29 cellular contexts compared by ENCODE assay signal in genomic region chr1:152537496-152537895, GRCh38. TPM values are rescaled to one million over a fixed set of nuclear protein-coding genes. Genes with fewer than 3 reads are reported as not detected.
"Had no signal": no experiment of that assay in that cellular context is flagged by ENCODE, and none has a peak within 500 bp of the region (broad histone marks: within the 10 kb centered on the region; RNA-seq: fewer than 3 reads in every experiment).

No MANE protein-coding gene starts in this region.

- H3K27me3 ChIP-seq: ascending aorta, SJCRH30 had no signal

- DNase-seq: activated CD4-positive, alpha-beta T cell treated with anti-CD3 and anti-CD28 coated beads for 36 hours; activated CD4-positive, alpha-beta T cell treated with anti-CD3 and anti-CD28 coated beads, Interleukin-2, amount 10 ng/mL, durations not matched to agents 7 days and 5 days; activated CD4-positive, alpha-beta T cell treated with anti-CD3 and anti-CD28 coated beads, Interleukin-2, amount 50 U/mL, for 48 hours; activated CD8-positive, alpha-beta T cell treated with anti-CD3 and anti-CD28 coated beads, Interleukin-2, amount 10 ng/mL, durations not matched to agents 7 days and 5 days; activated gamma-delta T cell; activated naive CD4-positive, alpha-beta T cell treated with Interleukin-2 at 50 U/mL for 16 hours; activated naive CD8-positive, alpha-beta T cell treated with anti-CD3 and anti-CD28 coated beads, Interleukin-2, amount 10 ng/mL, durations not matched to agents 7 days and 5 days; activated T-cell treated with anti-CD3 and anti-CD28 coated beads, Interleukin-2, amount 50 U/mL, for 24 hours; amygdala; Kasumi-1; KG1; MG63; NCI-H1048; NCI-H1105 treated with DMSO at 0.1 percent for 48 hours; NCI-H1436; NCI-H1694; NCI-H1930; NCI-H2081 treated with DMSO at 0.1 percent for 48 hours; NCI-H345; NCI-H524 treated with DMSO at 0.1 percent for 48 hours; SHP77; SJCRH30 had no signal

- H3K27ac ChIP-seq: ascending aorta, SJCRH30, SK-N-MC had no signal

- H3K4me1 ChIP-seq: ascending aorta, SJCRH30 had no signal

- H3K4me3 ChIP-seq: ascending aorta, MG63, SJCRH30, SK-N-MC had no signal

- H3K9me3 ChIP-seq: ascending aorta, MG63, SJCRH30 had no signal

- H3K36me3 ChIP-seq: ascending aorta, MG63, SJCRH30 had no signal

RNA-seq across cellular contexts. Expression of gene CRCT1, which starts 23.2 kb away (rescaled TPM):
- total RNA-seq: activated CD4-positive, alpha-beta T cell treated with anti-CD3 and anti-CD28 coated beads for 36 hours; activated CD4-positive, alpha-beta T cell treated with anti-CD3 and anti-CD28 coated beads, Interleukin-2, amount 10 ng/mL, durations not matched to agents 7 days and 5 days; activated CD8-positive, alpha-beta T cell treated with anti-CD3 and anti-CD28 coated beads, Interleukin-2, amount 10 ng/mL, durations not matched to agents 7 days and 5 days; activated naive CD8-positive, alpha-beta T cell treated with anti-CD3 and anti-CD28 coated beads, Interleukin-2, amount 10 ng/mL, durations not matched to agents 7 days and 5 days; activated T-helper 2 cell treated with anti-CD3 and anti-CD28 coated beads, Interferon-gamma antibody, Interleukin-2, Interleukin-4, amounts not matched to agents 10 μg/mL and 5 μg/mL and 100 μg/mL, durations not matched to agents 14 hours and 24 hours and 36 hours; ascending aorta; NCI-H460; RPMI7951; SJCRH30; T-helper 1 cell treated with Interleukin-12 subunit alpha and Interleukin-12 subunit beta and Interleukin-4 antibody, amounts not matched to agents 30 ng/mL and 1 ng/mL, for 36 hours; WTC11 had no signal

RNA-seq across cellular contexts. Expression of gene LCE5A, which starts 26.9 kb away (rescaled TPM):
- total RNA-seq: activated CD4-positive, alpha-beta T cell treated with anti-CD3 and anti-CD28 coated beads for 36 hours; activated CD4-positive, alpha-beta T cell treated with anti-CD3 and anti-CD28 coated beads, Interleukin-2, amount 10 ng/mL, durations not matched to agents 7 days and 5 days; activated CD8-positive, alpha-beta T cell treated with anti-CD3 and anti-CD28 coated beads, Interleukin-2, amount 10 ng/mL, durations not matched to agents 7 days and 5 days; activated naive CD8-positive, alpha-beta T cell treated with anti-CD3 and anti-CD28 coated beads, Interleukin-2, amount 10 ng/mL, durations not matched to agents 7 days and 5 days; activated T-helper 2 cell treated with anti-CD3 and anti-CD28 coated beads, Interferon-gamma antibody, Interleukin-2, Interleukin-4, amounts not matched to agents 10 μg/mL and 5 μg/mL and 100 μg/mL, durations not matched to agents 14 hours and 24 hours and 36 hours; ascending aorta; NCI-H460; RPMI7951; SJCRH30; T-helper 1 cell treated with Interleukin-12 subunit alpha and Interleukin-12 subunit beta and Interleukin-4 antibody, amounts not matched to agents 30 ng/mL and 1 ng/mL, for 36 hours; WTC11 had no signal

RNA-seq across cellular contexts. Expression of gene LCE3E, which starts 29.1 kb away (rescaled TPM):
- total RNA-seq: activated CD4-positive, alpha-beta T cell treated with anti-CD3 and anti-CD28 coated beads for 36 hours; activated CD4-positive, alpha-beta T cell treated with anti-CD3 and anti-CD28 coated beads, Interleukin-2, amount 10 ng/mL, durations not matched to agents 7 days and 5 days; activated CD8-positive, alpha-beta T cell treated with anti-CD3 and anti-CD28 coated beads, Interleukin-2, amount 10 ng/mL, durations not matched to agents 7 days and 5 days; activated naive CD8-positive, alpha-beta T cell treated with anti-CD3 and anti-CD28 coated beads, Interleukin-2, amount 10 ng/mL, durations not matched to agents 7 days and 5 days; activated T-helper 2 cell treated with anti-CD3 and anti-CD28 coated beads, Interferon-gamma antibody, Interleukin-2, Interleukin-4, amounts not matched to agents 10 μg/mL and 5 μg/mL and 100 μg/mL, durations not matched to agents 14 hours and 24 hours and 36 hours; ascending aorta; NCI-H460; RPMI7951; SJCRH30; T-helper 1 cell treated with Interleukin-12 subunit alpha and Interleukin-12 subunit beta and Interleukin-4 antibody, amounts not matched to agents 30 ng/mL and 1 ng/mL, for 36 hours; WTC11 had no signal

RNA-seq across cellular contexts. Expression of gene LCE3D, which starts 42.8 kb away (rescaled TPM):
- total RNA-seq: activated CD4-positive, alpha-beta T cell treated with anti-CD3 and anti-CD28 coated beads for 36 hours; activated CD4-positive, alpha-beta T cell treated with anti-CD3 and anti-CD28 coated beads, Interleukin-2, amount 10 ng/mL, durations not matched to agents 7 days and 5 days; activated CD8-positive, alpha-beta T cell treated with anti-CD3 and anti-CD28 coated beads, Interleukin-2, amount 10 ng/mL, durations not matched to agents 7 days and 5 days; activated naive CD8-positive, alpha-beta T cell treated with anti-CD3 and anti-CD28 coated beads, Interleukin-2, amount 10 ng/mL, durations not matched to agents 7 days and 5 days; activated T-helper 2 cell treated with anti-CD3 and anti-CD28 coated beads, Interferon-gamma antibody, Interleukin-2, Interleukin-4, amounts not matched to agents 10 μg/mL and 5 μg/mL and 100 μg/mL, durations not matched to agents 14 hours and 24 hours and 36 hours; ascending aorta; NCI-H460; RPMI7951; SJCRH30; T-helper 1 cell treated with Interleukin-12 subunit alpha and Interleukin-12 subunit beta and Interleukin-4 antibody, amounts not matched to agents 30 ng/mL and 1 ng/mL, for 36 hours; WTC11 had no signal
